ENCODE assay signal across 19 cellular contexts in genomic region chr15:35911052-35911780, GRCh38.
DNase-seq lines count a peak whose midpoint lies in the region; ATAC-seq and TF ChIP-seq lines count a peak whose summit lies in the region.
"Had no signal": no experiment of that assay in that cellular context is flagged by ENCODE, and none has a peak within 500 bp of the region (broad histone marks: within the 10 kb centered on the region; RNA-seq: fewer than 3 reads in every experiment).

No MANE protein-coding gene starts in this region.

- H3K9me3 ChIP-seq in left ventricle myocardium inferior (replicated peaks): peaks cover 15% of the 10 kb centered on the region
- H3K9me3 ChIP-seq: Peyer's patch had no signal

- H3K9me3 Mint-ChIP-seq in activated naive CD4-positive, alpha-beta T cell treated with anti-CD3 and anti-CD28 coated beads, Interleukin-2, amount 50 U/mL, for 72 hours: peaks cover 5 to 9% of the 10 kb centered on the region in 2 donors

- H3K27me3 ChIP-seq in left ventricle myocardium inferior (ENCODE audit: low read depth): no peaks in the 10 kb centered on the region
- H3K27me3 ChIP-seq: BLaER1 treated with 17β-estradiol and CSF1 and Interleukin-3, amounts not matched to agents 10 nM and 100 nM; Peyer's patch had no signal

- no peak overlapping the region for H3K27ac Mint-ChIP-seq in activated naive CD4-positive, alpha-beta T cell treated with anti-CD3 and anti-CD28 coated beads, Interleukin-2, amount 50 U/mL, for 72 hours
- H3K27ac Mint-ChIP-seq: CD8-positive, alpha-beta memory T cell; IgD-negative memory B cell had no signal

- ATAC-seq in GM19455 (IDR thresholded peaks at IDR 0.05; ENCODE audit: unreplicated experiment): no peak
- ATAC-seq in activated naive CD4-positive, alpha-beta T cell treated with anti-CD3 and anti-CD28 coated beads, Interleukin-2, amount 50 U/mL, for 72 hours: no peak
- ATAC-seq in activated CD4-positive, CD25-positive, alpha-beta regulatory T cell treated with anti-CD3 and anti-CD28 coated beads, Interleukin-2, amount 50 U/mL, for 24 hours: no peak

- H3K36me3 Mint-ChIP-seq in activated naive CD4-positive, alpha-beta T cell treated with anti-CD3 and anti-CD28 coated beads, Interleukin-2, amount 50 U/mL, for 72 hours: peaks cover 0 to 5% of the 10 kb centered on the region in 2 donors
- H3K36me3 Mint-ChIP-seq: CD8-positive, alpha-beta memory T cell; IgD-negative memory B cell had no signal

- H3K36me3 ChIP-seq in left ventricle myocardium inferior: no peaks in the 10 kb centered on the region
- H3K36me3 ChIP-seq: BLaER1 treated with 17β-estradiol and CSF1 and Interleukin-3, amounts not matched to agents 10 nM and 100 nM; Peyer's patch had no signal

- no peak for TF ChIP-seq CTCF in left ventricle myocardium inferior (IDR thresholded peaks at IDR 0.05; ENCODE audit: borderline replicate concordance)

- intact Hi-C loops in left ventricle myocardium inferior (cut with micrococcal nuclease): loop anchor here (10.0 kb wide), 1 partner anchor 396 kb away; no protein-coding TSS in a partner anchor

- no peak overlapping the region for H3K4me3 ChIP-seq in left ventricle myocardium inferior
- H3K4me3 ChIP-seq: BLaER1 treated with 17β-estradiol and CSF1 and Interleukin-3, amounts not matched to agents 10 nM and 100 nM; Peyer's patch had no signal

- DNase-seq in NCI-H1092 treated with DMSO at 0.1 percent for 48 hours (lab: John Stamatoyannopoulos, UW): peak; percentile 47
- no peak for DNase-seq in NCI-H1092 (lab: John Stamatoyannopoulos, UW)
- DNase-seq in DMS 273 (lab: John Stamatoyannopoulos, UW; ENCODE audit: unreplicated experiment): peak; percentile 36
- peak; percentile 88 to 94 for DNase-seq in NCI-H446 (lab: John Stamatoyannopoulos, UW)
- peak; percentile 12 for DNase-seq in left ventricle myocardium inferior
- DNase-seq in activated naive CD4-positive, alpha-beta T cell treated with anti-CD3 and anti-CD28 coated beads, Interleukin-2, amount 50 U/mL, for 72 hours (ENCODE audit: low spot score in 2 of 2): no peak
- DNase-seq: 8988T; Calu3; CD8-positive, alpha-beta memory T cell; MV-4-11; NCI-H1436; NCI-H187 treated with DMSO at 0.1 percent for 48 hours; NCI-H2171; Peyer's patch; T-helper 2 cell had no signal

- peaks cover 13% of the 10 kb centered on the region for H3K4me1 ChIP-seq in left ventricle myocardium inferior
- H3K4me1 ChIP-seq: BLaER1 treated with 17β-estradiol and CSF1 and Interleukin-3, amounts not matched to agents 10 nM and 100 nM; Peyer's patch had no signal

- H3K27ac ChIP-seq in left ventricle myocardium inferior (replicated peaks): no peak overlapping the region
- H3K27ac ChIP-seq: BLaER1 treated with 17β-estradiol and CSF1 and Interleukin-3, amounts not matched to agents 10 nM and 100 nM; Peyer's patch had no signal

Comparison
In these comparisons a context has a peak if more than half of its experiments do, and no peak if none do; other contexts are left out.
1. DNase-seq: peak in NCI-H1092 treated with DMSO at 0.1 percent for 48 hours (single experiment), DMS 273 (single experiment), NCI-H446 (2 of 2) and left ventricle myocardium inferior (single experiment); none in NCI-H1092 (single experiment) and activated naive CD4-positive, alpha-beta T cell treated with anti-CD3 and anti-CD28 coated beads, Interleukin-2, amount 50 U/mL, for 72 hours (0 of 2).